In genomic region chr6:85641522-85641915, GRCh38 we compare ENCODE assay signal across 8 cellular contexts. TPM values are rescaled to one million over a fixed set of nuclear protein-coding genes. Genes with fewer than 3 reads are reported as not detected.
DNase-seq lines count a peak whose midpoint lies in the region; ATAC-seq and TF ChIP-seq lines count a peak whose summit lies in the region.

No MANE protein-coding gene starts in this region.

- no peaks in the 10 kb centered on the region for H3K27me3 ChIP-seq in MG63

- no peaks in the 10 kb centered on the region for H3K9me3 Mint-ChIP-seq in mesothelial cell of epicardium

- H3K4me3 ChIP-seq in MG63 (peak overlapping the region; percentile 99), cardiac fibroblast (replicated peaks in 1 of 2; ENCODE audit: low read depth in 2 of 2, low read length in 2 of 2) (peak overlapping the region; percentile 99 to 100)

- DNase-seq in Daoy (ENCODE audit: low read depth) (peak; percentile 50), MG63 (no peak), cardiac fibroblast (ENCODE audit: low read depth in 2 of 2) (peak in 1 of 2 donors; percentile 31), mesothelial cell of epicardium (ENCODE audit: low spot score in 2 of 2, unreplicated experiment in 2 of 2) (no peak), NCI-H524 treated with DMSO at 0.1 percent for 48 hours (lab: John Stamatoyannopoulos, UW) (no peak), T-helper 9 cell (no peak)

- H3K36me3 ChIP-seq in MG63 = peaks cover 60% of the 10 kb centered on the region

- TF ChIP-seq CTCF in cardiac fibroblast (IDR thresholded peaks at IDR 0.05; ENCODE audit: low read depth, low read length) (no peak), mesothelial cell of epicardium (IDR thresholded peaks at IDR 0.05; ENCODE audit: unreplicated experiment) (no peak)

- ATAC-seq in GM18519 (IDR thresholded peaks at IDR 0.05; ENCODE audit: low FRiP score, unreplicated experiment) (no peak), GM21717 (IDR thresholded peaks at IDR 0.05; ENCODE audit: unreplicated experiment) (no peak)

- peaks cover 52% of the 10 kb centered on the region for H3K4me1 Mint-ChIP-seq in mesothelial cell of epicardium

- H3K4me3 Mint-ChIP-seq in mesothelial cell of epicardium = peak overlapping the region; percentile 83

- peaks cover 31% of the 10 kb centered on the region for H3K36me3 Mint-ChIP-seq in mesothelial cell of epicardium

- H3K9me3 ChIP-seq in MG63 = peaks cover 7% of the 10 kb centered on the region

- peak overlapping the region; percentile 78 for H3K27ac Mint-ChIP-seq in mesothelial cell of epicardium

- no peaks in the 10 kb centered on the region for H3K27me3 Mint-ChIP-seq in mesothelial cell of epicardium (ENCODE audit: low read depth)

RNA-seq across cellular contexts. Expression of gene SYNCRIP, which starts 1.2 kb away (rescaled TPM):
- 130 and 153 TPM in 2 replicates for total RNA-seq in Daoy (2014; rRNA removed; shearing (Covaris generic))
- total RNA-seq in MG63 (2014; rRNA removed; shearing (Covaris generic); ENCODE audit: low replicate concordance) = 89.9 and 199 TPM in 2 replicates
- total RNA-seq in mesothelial cell of epicardium = 127 to 129 TPM (median 129 TPM) in 3 replicates

RNA-seq across cellular contexts. Expression of gene SNX14, which starts 47.9 kb away (rescaled TPM):
- total RNA-seq in Daoy (2014; rRNA removed; shearing (Covaris generic)) = 117 and 134 TPM in 2 replicates
- total RNA-seq in MG63 (2014; rRNA removed; shearing (Covaris generic); ENCODE audit: low replicate concordance) = 65.8 and 88.2 TPM in 2 replicates
- 72.6 to 75.5 TPM (median 73.3 TPM) in 3 replicates for total RNA-seq in mesothelial cell of epicardium
